ENCODE assay signal across 8 cellular contexts in the genomic region with DNA sequence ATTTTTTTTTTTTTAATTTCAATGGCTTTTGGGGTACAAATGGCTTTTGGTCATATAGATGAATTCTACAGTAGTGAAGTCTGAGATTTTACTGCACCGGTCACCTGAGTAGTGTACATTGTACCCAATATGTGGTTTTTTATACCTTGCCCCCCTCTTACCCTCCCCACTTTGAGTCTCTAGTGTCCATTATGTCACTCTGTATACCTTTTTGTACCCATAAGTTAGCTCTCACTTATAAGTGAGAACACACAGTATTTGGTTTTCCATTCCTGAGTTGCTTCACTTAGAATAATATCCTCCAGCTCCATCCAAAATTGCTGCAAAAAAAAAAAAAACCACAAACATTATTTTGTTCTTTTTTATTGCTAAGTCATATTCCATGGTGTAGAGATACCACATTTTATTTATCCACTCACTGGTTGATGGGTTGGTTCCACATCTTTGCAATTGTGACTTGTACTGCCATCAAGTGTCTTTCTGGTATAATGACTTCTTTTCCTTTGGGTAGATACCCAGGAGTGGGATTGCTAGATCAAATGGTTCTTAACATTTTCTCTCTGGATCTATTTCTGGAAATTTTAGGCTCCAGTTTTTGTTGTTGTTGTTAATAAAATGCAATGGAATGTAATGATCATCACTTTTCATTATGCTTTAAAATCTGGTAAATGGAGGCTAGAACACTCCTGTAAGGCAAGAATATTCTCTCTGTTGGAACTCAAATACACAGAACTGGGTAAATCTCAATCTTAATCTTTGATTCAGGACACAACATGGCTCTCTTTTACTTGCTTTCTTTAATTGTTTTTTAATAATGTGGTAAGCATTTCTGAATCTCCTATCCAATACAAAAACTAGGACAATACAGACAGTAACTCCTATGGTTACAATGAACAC. TPM values are rescaled to one million over a fixed set of nuclear protein-coding genes. Genes with fewer than 3 reads are reported as not detected.
A peak's percentile ranks its signal among the peaks of the same experiment; 100 is the strongest.
DNase-seq lines count a peak whose midpoint lies in the region; ATAC-seq and TF ChIP-seq lines count a peak whose summit lies in the region.

No MANE protein-coding gene starts in this region.

- H3K4me3 ChIP-seq in astrocyte of the cerebellum (ENCODE audit: low read depth, low read length): peak overlapping the region; percentile 19
- no peak overlapping the region for H3K4me3 ChIP-seq in naive thymus-derived CD4-positive, alpha-beta T cell (ENCODE audit: low read length)

- intact Hi-C loops in naive thymus-derived CD4-positive, alpha-beta T cell (cut with micrococcal nuclease): loop anchor here (1.0 kb wide), 4 partner anchors 17 to 77 kb away; a partner anchor contains a TSS

- peak overlapping the region; percentile 69 to 100 (median 87) for H3K27ac Mint-ChIP-seq in naive thymus-derived CD4-positive, alpha-beta T cell

- DNase-seq in NCI-H524 (lab: John Stamatoyannopoulos, UW): peak; percentile 7 to 43
- no peak for DNase-seq in NCI-H524 treated with DMSO at 0.1 percent for 48 hours (lab: John Stamatoyannopoulos, UW)
- peak; percentile 5 for DNase-seq in NCI-H146 treated with DMSO at 0.1 percent for 48 hours (lab: John Stamatoyannopoulos, UW; ENCODE audit: unreplicated experiment)
- no peak for DNase-seq in astrocyte of the cerebellum (ENCODE audit: low read depth)
- peak in 7 of 9 donors; percentile 49 to 76 (median 62) for DNase-seq in naive thymus-derived CD4-positive, alpha-beta T cell
- no peak for DNase-seq in stimulated activated CD4-positive, alpha-beta T cell treated with anti-CD3 and anti-CD28 coated beads, Interleukin-1b, Interleukin-23, amount 100 ng/mL, for 48 hours
- no peak for DNase-seq in DMS79 treated with DMSO at 0.1 percent for 48 hours (lab: John Stamatoyannopoulos, UW)

- no peaks in the 10 kb centered on the region for H3K27me3 Mint-ChIP-seq in naive thymus-derived CD4-positive, alpha-beta T cell

- CTCF ChIA-PET in naive thymus-derived CD4-positive, alpha-beta T cell (lab: Charles Lee): interaction anchor here (0.6 to 1.8 kb wide), 16 partner anchors 9 to 86 kb away, joined by 3 to 42 read pairs (median 4); a partner anchor contains a TSS

- in situ Hi-C loops in astrocyte of the cerebellum (cut with HindIII; ENCODE audit: low sequenced_read_pairs): no loop called here

- POLR2A ChIA-PET in naive thymus-derived CD4-positive, alpha-beta T cell (lab: Charles Lee): interaction anchor here (0.6 to 5.2 kb wide), 15 partner anchors 9 to 620 kb away, joined by 3 to 119 read pairs (median 6); a partner anchor contains a TSS

- peaks cover 47 to 51% of the 10 kb centered on the region in 2 donors for H3K4me1 ChIP-seq in naive thymus-derived CD4-positive, alpha-beta T cell (ENCODE audit: control insufficient read depth in 2 of 2, insufficient read depth in 2 of 2, low read length in 2 of 2)

- H3K9me3 Mint-ChIP-seq in naive thymus-derived CD4-positive, alpha-beta T cell: no peaks in the 10 kb centered on the region

- H3K4me3 Mint-ChIP-seq in naive thymus-derived CD4-positive, alpha-beta T cell: peak overlapping the region in 6 of 10 donors; percentile 25 to 94 (median 48)

- no peaks in the 10 kb centered on the region for H3K27me3 ChIP-seq in naive thymus-derived CD4-positive, alpha-beta T cell (ENCODE audit: control insufficient read depth in 2 of 2, insufficient read depth in 2 of 2, low read length in 2 of 2)

- H3K27ac ChIP-seq in naive thymus-derived CD4-positive, alpha-beta T cell (ENCODE audit: low read depth, low read length): no peak overlapping the region

- H3K36me3 Mint-ChIP-seq in naive thymus-derived CD4-positive, alpha-beta T cell: peaks cover 0 to 37% (median 6%) of the 10 kb centered on the region in 5 donors

- ATAC-seq in naive thymus-derived CD4-positive, alpha-beta T cell: peak; percentile 36
- ATAC-seq in HG03457 (IDR thresholded peaks at IDR 0.05; ENCODE audit: unreplicated experiment): no peak

- peaks cover 55 to 89% (median 81%) of the 10 kb centered on the region in 7 donors for H3K4me1 Mint-ChIP-seq in naive thymus-derived CD4-positive, alpha-beta T cell

- no peaks in the 10 kb centered on the region for H3K9me3 ChIP-seq in naive thymus-derived CD4-positive, alpha-beta T cell (ENCODE audit: control insufficient read depth in 2 of 3, low read length in 3 of 3)

- peak; percentile 6 for TF ChIP-seq CTCF in astrocyte of the cerebellum (IDR thresholded peaks at IDR 0.05; ENCODE audit: low read depth, low read length, missing control alignments)

- peaks cover 0 to 27% (median 8%) of the 10 kb centered on the region in 3 experiments for H3K36me3 ChIP-seq in naive thymus-derived CD4-positive, alpha-beta T cell (ENCODE audit: control insufficient read depth in 2 of 3, insufficient read depth in 3 of 3, low read length in 3 of 3)

RNA-seq across cellular contexts. Expression of a gene that starts 10.3 kb away (rescaled TPM):
- 1,000 to 10,000 TPM in 1 of 5 experiments, 100 to 1,000 TPM in 4; 358 to 1,454 (median 414) TPM for total RNA-seq in naive thymus-derived CD4-positive, alpha-beta T cell
- polyA plus RNA-seq in naive thymus-derived CD4-positive, alpha-beta T cell: 1 to 10 TPM; 2.5 to 2.6 TPM

RNA-seq across cellular contexts. Expression of a gene that starts 46.5 kb away (rescaled TPM):
- total RNA-seq in naive thymus-derived CD4-positive, alpha-beta T cell: 10 to 100 TPM; 28.9 to 66.8 (median 44.7) TPM
- 10 to 100 TPM; 39.3 to 55.8 TPM for polyA plus RNA-seq in naive thymus-derived CD4-positive, alpha-beta T cell

RNA-seq across cellular contexts. Expression of a gene that starts 50.5 kb away (rescaled TPM):
- total RNA-seq in naive thymus-derived CD4-positive, alpha-beta T cell: 10 to 100 TPM; 20.2 to 90.6 (median 34.1) TPM
- polyA plus RNA-seq in naive thymus-derived CD4-positive, alpha-beta T cell: 10 to 100 TPM; 12.3 to 21.3 TPM

Comparison
In these comparisons a context has a peak if more than half of its experiments do, and no peak if none do; other contexts are left out.
1. DNase-seq: peak in NCI-H524 (2 of 2), NCI-H146 treated with DMSO at 0.1 percent for 48 hours (single experiment) and naive thymus-derived CD4-positive, alpha-beta T cell (7 of 9); none in NCI-H524 treated with DMSO at 0.1 percent for 48 hours (single experiment), astrocyte of the cerebellum (single experiment), stimulated activated CD4-positive, alpha-beta T cell treated with anti-CD3 and anti-CD28 coated beads, Interleukin-1b, Interleukin-23, amount 100 ng/mL, for 48 hours (single experiment) and DMS79 treated with DMSO at 0.1 percent for 48 hours (single experiment).